ENCODE assay signal across 8 cellular contexts in genomic region chr19:56105090-56105701, GRCh38. TPM values are rescaled to one million over a fixed set of nuclear protein-coding genes. Genes with fewer than 3 reads are reported as not detected.
DNase-seq lines count a peak whose midpoint lies in the region; ATAC-seq, FAIRE-seq and TF ChIP-seq lines count a peak whose summit lies in the region.

No MANE protein-coding gene starts in this region.

- peaks cover 11% of the 10 kb centered on the region for H3K4me1 ChIP-seq in CD8-positive, alpha-beta T cell (ENCODE audit: insufficient read depth, low read length)
- H3K4me1 ChIP-seq in Loucy (ENCODE audit: insufficient read depth, low read length, poor library complexity, severe bottlenecking), result no peaks in the 10 kb centered on the region

- peak; percentile 77 for ATAC-seq in CD8-positive, alpha-beta T cell
- ATAC-seq in activated CD4-positive, CD25-positive, alpha-beta regulatory T cell treated with anti-CD3 and anti-CD28 coated beads, Interleukin-2, amount 50 U/mL, for 24 hours, result peak; percentile 60 to 66

- H2AFZ ChIP-seq in Loucy (ENCODE audit: low read length), result no peak overlapping the region

- no peaks in the 10 kb centered on the region for H3K27me3 ChIP-seq in CD8-positive, alpha-beta T cell (ENCODE audit: insufficient read depth, low read length)
- H3K27me3 ChIP-seq in Loucy (ENCODE audit: insufficient read depth, low read length, poor library complexity, severe bottlenecking), result no peaks in the 10 kb centered on the region

- peaks cover 76% of the 10 kb centered on the region for H3K79me2 ChIP-seq in Loucy (ENCODE audit: insufficient read depth, low read length)

- H3K36me3 ChIP-seq in CD8-positive, alpha-beta T cell (ENCODE audit: insufficient read depth, low read length), result peaks cover 9% of the 10 kb centered on the region
- peaks cover 30% of the 10 kb centered on the region; the same call in 1 of the 2 replicates for H3K36me3 ChIP-seq in Loucy (ENCODE audit: insufficient read depth, low read length)

- no peak overlapping the region for H3K4me2 ChIP-seq in Loucy (ENCODE audit: low read depth, low read length, poor library complexity, severe bottlenecking)

- H3K27ac ChIP-seq in CD8-positive, alpha-beta T cell (ENCODE audit: low read depth, low read length), result no peak overlapping the region
- peak overlapping the region; percentile 75 for H3K27ac ChIP-seq in cingulate gyrus (ENCODE audit: low read depth, low read length)

- TF ChIP-seq CTCF in CD8-positive, alpha-beta T cell (IDR thresholded peaks at IDR 0.05), result peak; percentile 68
- peak; percentile 54 for TF ChIP-seq CTCF in Loucy (conservative IDR thresholded peaks at IDR 0.05; ENCODE audit: low read length)

- no peaks in the 10 kb centered on the region for H3K9me2 ChIP-seq in Loucy (replicated peaks; ENCODE audit: low read depth, low read length)

- H3K27me3 Mint-ChIP-seq in CD8-positive, alpha-beta T cell (ENCODE audit: low read depth), result no peaks in the 10 kb centered on the region

- H3K9ac ChIP-seq in Loucy (ENCODE audit: low read depth, low read length, poor library complexity, severe bottlenecking), result no peak overlapping the region

- peaks cover 59% of the 10 kb centered on the region for H4K20me1 ChIP-seq in Loucy (ENCODE audit: insufficient read depth, low read length, poor library complexity, severe bottlenecking)

- H3K36me3 Mint-ChIP-seq in CD8-positive, alpha-beta T cell, result peaks cover 21% of the 10 kb centered on the region

- CTCF ChIA-PET in CD8-positive, alpha-beta T cell (lab: Charles Lee), result interaction anchor here (0.5 to 2.1 kb wide), 7 partner anchors 10 to 681 kb away, joined by 3 to 12 read pairs (median 3); no protein-coding TSS in a partner anchor

- POLR2A ChIA-PET in CD8-positive, alpha-beta T cell (lab: Charles Lee), result interaction anchor here (1.0 kb wide), 1 partner anchor 16 kb away, joined by 6 read pairs; the partner anchor contains the start of gene ZNF787

- DNase-seq in CD8-positive, alpha-beta T cell, result peak; percentile 13 to 67 (median 53)
- peak; percentile 77 for DNase-seq in kidney tubule cell (ENCODE audit: low spot score)
- peak; percentile 66 for DNase-seq in stimulated activated CD4-positive, alpha-beta T cell treated with anti-CD3 and anti-CD28 coated beads, Interleukin-15, amount 100 ng/mL, for 24 hours
- no peak for DNase-seq in SKM-1 treated with dmso at 0.1 percent for 144 hours (lab: John Stamatoyannopoulos, UW; ENCODE audit: unreplicated experiment)
- no peak for DNase-seq in HTR-8/SVneo (ENCODE audit: insufficient read length, low spot score)

- no peak overlapping the region for H3K4me3 ChIP-seq in CD8-positive, alpha-beta T cell (ENCODE audit: low read depth, low read length)
- no peak overlapping the region for H3K4me3 ChIP-seq in Loucy (ENCODE audit: low read length, poor library complexity, severe bottlenecking)

- intact Hi-C loops in CD8-positive, alpha-beta T cell (cut with DNase I, micrococcal nuclease), result loop anchor here (1.0 to 5.0 kb wide), 4 partner anchors 36 to 147 kb away; partner anchors contain the start of gene ZNF444 (in 2 of the 2)

- H3K9me3 Mint-ChIP-seq in CD8-positive, alpha-beta T cell, result no peaks in the 10 kb centered on the region

- peaks cover 38% of the 10 kb centered on the region for H3K4me1 Mint-ChIP-seq in CD8-positive, alpha-beta T cell (ENCODE audit: low read depth)

- no peaks in the 10 kb centered on the region for H3K9me3 ChIP-seq in CD8-positive, alpha-beta T cell (ENCODE audit: low read length)
- H3K9me3 ChIP-seq in Loucy (ENCODE audit: insufficient read depth, low read depth, low read length), result no peaks in the 10 kb centered on the region

- FAIRE-seq in HTR-8/SVneo (lab: Jason Lieb, UNC), result no peak

- no peaks in the 10 kb centered on the region for H3F3A ChIP-seq in Loucy (ENCODE audit: low read depth)

- H3K4me3 Mint-ChIP-seq in CD8-positive, alpha-beta T cell, result peak overlapping the region; percentile 37

- H3K27ac Mint-ChIP-seq in CD8-positive, alpha-beta T cell, result peak overlapping the region; percentile 57

RNA-seq across cellular contexts. Expression of gene ZNF787, which starts 15.9 kb away (rescaled TPM):
- total RNA-seq in CD8-positive, alpha-beta T cell, result 10 to 100 TPM; 10.2 to 10.8 TPM

RNA-seq across cellular contexts. Expression of gene ZNF444, which starts 35.9 kb away (rescaled TPM):
- 10 to 100 TPM; 17.2 to 18.6 TPM for total RNA-seq in CD8-positive, alpha-beta T cell

Comparison
In these comparisons a context has a peak if more than half of its experiments do, and no peak if none do; other contexts are left out.
1. DNase-seq: peak in CD8-positive, alpha-beta T cell (7 of 7), kidney tubule cell (single experiment) and stimulated activated CD4-positive, alpha-beta T cell treated with anti-CD3 and anti-CD28 coated beads, Interleukin-15, amount 100 ng/mL, for 24 hours (single experiment); none in SKM-1 treated with dmso at 0.1 percent for 144 hours (single experiment) and HTR-8/SVneo (single experiment).